Comparison of ENCODE assay signal across 9 cellular contexts in genomic region chr1:9573723-9574122, GRCh38. TPM values are rescaled to one million over a fixed set of nuclear protein-coding genes. Genes with fewer than 3 reads are reported as not detected.
DNase-seq lines count a peak whose midpoint lies in the region; ATAC-seq and TF ChIP-seq lines count a peak whose summit lies in the region.
"Had no signal": no experiment of that assay in that cellular context is flagged by ENCODE, and none has a peak within 500 bp of the region (broad histone marks: within the 10 kb centered on the region; RNA-seq: fewer than 3 reads in every experiment).

No MANE protein-coding gene starts in this region.

- H3K4me3 Mint-ChIP-seq in activated T-helper 17 cell treated with anti-CD3 and anti-CD28 coated beads, Interleukin-2, amount 50 U/mL, for 72 hours: no peak overlapping the region
- H3K4me3 Mint-ChIP-seq: dendritic cell treated with granulocyte-macrophage colony-stimulating factor and Interleukin-4, amounts not matched to agents 40 ng/mL and 50 ng/mL, for 4 days had no signal

- TF ChIP-seq CTCF in AG09319 (IDR thresholded peaks at IDR 0.05; ENCODE audit: low read depth, low read length) (peak; percentile 36), HFF-Myc (IDR thresholded peaks at IDR 0.05; ENCODE audit: low read depth, low read length, missing control alignments) (peak; percentile 19), ascending aorta (IDR thresholded peaks at IDR 0.05) (peak; percentile 14 to 56 (median 17))

- intact Hi-C loops in ascending aorta (cut with DNase I): loop anchor here (1.0 to 10.0 kb wide), 2 partner anchors 78 to 309 kb away; no protein-coding TSS in a partner anchor

- no peaks in the 10 kb centered on the region for H3K4me1 Mint-ChIP-seq in activated T-helper 17 cell treated with anti-CD3 and anti-CD28 coated beads, Interleukin-2, amount 50 U/mL, for 72 hours

- no peaks in the 10 kb centered on the region for H3K9me3 ChIP-seq in ascending aorta

- no peak overlapping the region for H3K27ac Mint-ChIP-seq in activated T-helper 17 cell treated with anti-CD3 and anti-CD28 coated beads, Interleukin-2, amount 50 U/mL, for 72 hours
- H3K27ac Mint-ChIP-seq: dendritic cell treated with granulocyte-macrophage colony-stimulating factor and Interleukin-4, amounts not matched to agents 40 ng/mL and 50 ng/mL, for 4 days had no signal

- ATAC-seq in left lobe of liver (peak; percentile 46), esophagus mucosa (no peak)
- no peak for ATAC-seq in activated T-helper 17 cell treated with anti-CD3 and anti-CD28 coated beads, Interleukin-2, amount 50 U/mL, for 72 hours (replicated peaks)

- H3K27ac ChIP-seq in ascending aorta: no peak overlapping the region

- H3K4me1 ChIP-seq in ascending aorta: no peaks in the 10 kb centered on the region

- H3K36me3 Mint-ChIP-seq in activated T-helper 17 cell treated with anti-CD3 and anti-CD28 coated beads, Interleukin-2, amount 50 U/mL, for 72 hours (ENCODE audit: low read depth): peaks cover 47% of the 10 kb centered on the region

- H3K27me3 ChIP-seq in ascending aorta: no peaks in the 10 kb centered on the region

- no peak for DNase-seq in AG09319 (ENCODE audit: extremely low read depth, low read depth)
- no peak for DNase-seq in HFF-Myc (ENCODE audit: extremely low read depth, low read depth)
- no peak for DNase-seq in ascending aorta (ENCODE audit: low spot score in 2 of 2)
- no peak for DNase-seq in left lobe of liver (ENCODE audit: low spot score)
- no peak for DNase-seq in NCI-H146 treated with DMSO at 0.1 percent for 48 hours (lab: John Stamatoyannopoulos, UW; ENCODE audit: unreplicated experiment)
- no peak for DNase-seq in GF-D8 (lab: John Stamatoyannopoulos, UW)

- no peak overlapping the region for H3K4me3 ChIP-seq in HFF-Myc (replicated peaks; ENCODE audit: low read depth, low read length)
- H3K4me3 ChIP-seq in ascending aorta: no peak overlapping the region

- no peaks in the 10 kb centered on the region for H3K27me3 Mint-ChIP-seq in activated T-helper 17 cell treated with anti-CD3 and anti-CD28 coated beads, Interleukin-2, amount 50 U/mL, for 72 hours
- H3K27me3 Mint-ChIP-seq: dendritic cell treated with granulocyte-macrophage colony-stimulating factor and Interleukin-4, amounts not matched to agents 40 ng/mL and 50 ng/mL, for 4 days had no signal

- no peaks in the 10 kb centered on the region for H3K9me3 Mint-ChIP-seq in activated T-helper 17 cell treated with anti-CD3 and anti-CD28 coated beads, Interleukin-2, amount 50 U/mL, for 72 hours
- H3K9me3 Mint-ChIP-seq: dendritic cell treated with granulocyte-macrophage colony-stimulating factor and Interleukin-4, amounts not matched to agents 40 ng/mL and 50 ng/mL, for 4 days had no signal

- H3K36me3 ChIP-seq in ascending aorta: peaks cover 0 to 2% of the 10 kb centered on the region in 2 donors

RNA-seq across cellular contexts. Expression of gene TMEM201, which starts 15.0 kb away (rescaled TPM):
- total RNA-seq in ascending aorta (12.8 TPM), left lobe of liver (2.0 TPM), esophagus mucosa (7.7 TPM)
- 10 to 100 TPM; 12.0 to 25.5 TPM for total RNA-seq in activated T-helper 17 cell treated with anti-CD3 and anti-CD28 coated beads, Interleukin-2, amount 50 U/mL, for 72 hours

RNA-seq across cellular contexts. Expression of gene SLC25A33, which starts 34.5 kb away (rescaled TPM):
- 0.11 TPM for total RNA-seq in ascending aorta
- total RNA-seq in left lobe of liver: 3.5 TPM
- 1 to 10 TPM; 3.6 to 7.6 TPM for total RNA-seq in activated T-helper 17 cell treated with anti-CD3 and anti-CD28 coated beads, Interleukin-2, amount 50 U/mL, for 72 hours
- 3.6 TPM for total RNA-seq in esophagus mucosa
